ENCODE assay signal across 8 cellular contexts in the genomic region with DNA sequence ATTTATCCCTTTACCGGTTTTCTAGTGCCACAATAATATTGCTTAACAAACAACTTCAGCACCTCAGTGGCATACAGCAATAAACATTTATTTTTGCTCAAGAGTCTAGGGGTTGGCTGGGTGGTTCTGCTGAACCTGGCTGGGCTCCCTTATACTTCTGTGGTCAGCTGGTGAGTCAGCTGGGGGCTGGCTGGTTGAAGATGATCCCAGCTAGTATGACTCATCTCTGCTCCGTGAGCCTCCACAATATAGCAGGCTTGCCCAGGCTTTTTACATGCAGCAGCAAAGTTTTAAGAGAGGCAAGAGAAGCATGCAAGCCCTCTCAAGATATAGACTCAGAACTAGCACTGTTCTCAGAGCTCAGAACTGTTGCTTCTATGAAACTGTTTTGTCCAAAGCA.
DNase-seq lines count a peak whose midpoint lies in the region; ATAC-seq lines count a peak whose summit lies in the region.

No MANE protein-coding gene starts in this region.

- peak; percentile 88 for DNase-seq in G401 (ENCODE audit: low spot score)
- peak; percentile 62 for DNase-seq in activated CD8-positive, alpha-beta memory T cell treated with anti-CD3 and anti-CD28 coated beads, Interleukin-2, amount 10 ng/mL, durations not matched to agents 7 days and 5 days
- DNase-seq in left ventricle myocardium superior, result peak; percentile 65
- DNase-seq in stimulated activated CD4-positive, alpha-beta T cell treated with anti-CD3 and anti-CD28 coated beads, Interleukin-2, amount 100 ng/mL, for 48 hours, result peak; percentile 0 to 11
- no peak for DNase-seq in KG1 (lab: John Stamatoyannopoulos, UW)

- in situ Hi-C loops in G401 (cut with HindIII; ENCODE audit: low sequenced_read_pairs), result no loop called here

- intact Hi-C loops in left ventricle myocardium superior (cut with micrococcal nuclease), result no loop called here

- H3K27me3 Mint-ChIP-seq in activated CD8-positive, alpha-beta memory T cell treated with anti-CD3 and anti-CD28 coated beads, Interleukin-2, amount 10 ng/mL, durations not matched to agents 7 days and 5 days, result peaks cover 3% of the 10 kb centered on the region

- H3K27ac Mint-ChIP-seq in activated CD8-positive, alpha-beta memory T cell treated with anti-CD3 and anti-CD28 coated beads, Interleukin-2, amount 10 ng/mL, durations not matched to agents 7 days and 5 days, result no peak overlapping the region

- peaks cover 3% of the 10 kb centered on the region for H3K9me3 Mint-ChIP-seq in activated CD8-positive, alpha-beta memory T cell treated with anti-CD3 and anti-CD28 coated beads, Interleukin-2, amount 10 ng/mL, durations not matched to agents 7 days and 5 days (ENCODE audit: low read depth)

- no peaks in the 10 kb centered on the region for H3K36me3 Mint-ChIP-seq in activated CD8-positive, alpha-beta memory T cell treated with anti-CD3 and anti-CD28 coated beads, Interleukin-2, amount 10 ng/mL, durations not matched to agents 7 days and 5 days

- peaks cover 5% of the 10 kb centered on the region for H3K4me1 Mint-ChIP-seq in activated CD8-positive, alpha-beta memory T cell treated with anti-CD3 and anti-CD28 coated beads, Interleukin-2, amount 10 ng/mL, durations not matched to agents 7 days and 5 days

- no peak overlapping the region for H3K4me3 Mint-ChIP-seq in activated CD8-positive, alpha-beta memory T cell treated with anti-CD3 and anti-CD28 coated beads, Interleukin-2, amount 10 ng/mL, durations not matched to agents 7 days and 5 days

- CTCF ChIA-PET in activated CD8-positive, alpha-beta memory T cell treated with anti-CD3 and anti-CD28 coated beads, Interleukin-2, amount 10 ng/mL, durations not matched to agents 7 days and 5 days (lab: Charles Lee), result no interaction called here

- peak; percentile 92 for ATAC-seq in GM21447 (IDR thresholded peaks at IDR 0.05; ENCODE audit: unreplicated experiment)
- peak; percentile 95 for ATAC-seq in HG03565 (IDR thresholded peaks at IDR 0.05; ENCODE audit: unreplicated experiment)
- peak; percentile 83 for ATAC-seq in activated CD8-positive, alpha-beta memory T cell treated with anti-CD3 and anti-CD28 coated beads, Interleukin-2, amount 10 ng/mL, durations not matched to agents 7 days and 5 days
- peak; percentile 97 for ATAC-seq in left ventricle myocardium superior
- ATAC-seq in HG03571 (IDR thresholded peaks at IDR 0.05; ENCODE audit: unreplicated experiment), result no peak
